29 cellular contexts compared by ENCODE assay signal in the genomic region with DNA sequence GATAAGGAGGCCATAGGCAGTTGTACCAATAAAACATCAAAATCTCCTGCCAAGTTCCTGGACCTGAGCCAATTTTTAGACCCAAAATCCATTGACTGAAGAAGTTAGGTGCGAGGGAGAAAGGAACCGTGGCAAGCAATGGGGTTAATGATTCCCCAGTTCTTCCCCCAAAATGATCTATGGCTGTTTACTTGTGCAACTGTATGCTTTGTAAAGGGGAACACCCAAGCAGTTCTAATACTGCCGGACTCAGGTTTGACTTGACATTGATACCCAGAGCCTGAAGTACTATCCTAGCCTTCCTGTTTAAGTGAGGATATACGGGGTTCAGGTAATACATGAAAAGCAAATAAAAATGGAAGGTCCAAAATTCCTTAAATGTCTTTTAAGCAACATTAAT.
"Had no signal": no experiment of that assay in that cellular context is flagged by ENCODE, and none has a peak within 500 bp of the region (broad histone marks: within the 10 kb centered on the region; RNA-seq: fewer than 3 reads in every experiment).

No MANE protein-coding gene starts in this region.

- H3K4me3 ChIP-seq: coronary artery, dorsolateral prefrontal cortex, gastrocnemius medialis, heart left ventricle had no signal

- H3K9me3 ChIP-seq: gastrocnemius medialis, heart left ventricle had no signal

- ATAC-seq: activated T-cell treated with anti-CD3 and anti-CD28 coated beads, Interleukin-2, amount 50 U/mL, for 4 hours; activated T-helper 17 cell treated with anti-CD3 and anti-CD28 coated beads, Interleukin-2, amount 50 U/mL, for 72 hours; esophagus mucosa; foreskin keratinocyte; gastrocnemius medialis; heart left ventricle; T-helper 17 cell had no signal

- DNase-seq: activated CD4-positive, alpha-beta memory T cell treated with anti-CD3 and anti-CD28 coated beads, Interleukin-2, amount 10 ng/mL, durations not matched to agents 7 days and 5 days; activated CD4-positive, alpha-beta T cell treated with anti-CD3 and anti-CD28 coated beads for 4 hours; activated CD4-positive, alpha-beta T cell treated with anti-CD3 and anti-CD28 coated beads, Interleukin-2, amount 10 ng/mL, durations not matched to agents 7 days and 5 days; activated CD4-positive, alpha-beta T cell treated with anti-CD3 and anti-CD28 coated beads, Interleukin-2, amount 50 U/mL, for 4 hours; activated CD4-positive, CD25-positive, alpha-beta regulatory T cell; activated CD4-positive, CD25-positive, alpha-beta regulatory T cell treated with anti-CD3 and anti-CD28 coated beads, Interleukin-2, amount 50 U/mL, for 72 hours; activated CD8-positive, alpha-beta memory T cell treated with anti-CD3 and anti-CD28 coated beads, Interleukin-2, amount 50 U/mL, for 48 hours; activated effector memory CD4-positive, alpha-beta T cell treated with Interleukin-2 at 50 U/mL for 16 hours; activated gamma-delta T cell treated with Interleukin-2 at 50 U/mL for 16 hours; activated naive CD4-positive, alpha-beta T cell treated with anti-CD3 and anti-CD28 coated beads, Interleukin-2, amount 50 U/mL, for 16 hours; activated naive CD4-positive, alpha-beta T cell treated with Interleukin-2 at 50 U/mL for 16 hours; activated T-cell treated with anti-CD3 and anti-CD28 coated beads, Interleukin-2, amount 50 U/mL, for 4 hours; amniotic stem cell; anterior cingulate cortex; brain microvascular endothelial cell; dorsolateral prefrontal cortex; effector memory CD4-positive, alpha-beta T cell; endodermal cell; foreskin keratinocyte; gastrocnemius medialis; glutamatergic neuron; heart left ventricle; T-helper 17 cell; T1000 had no signal

- FAIRE-seq: astrocyte, bronchial epithelial cell had no signal

- H3K27ac ChIP-seq: brain microvascular endothelial cell, coronary artery, dorsolateral prefrontal cortex, foreskin keratinocyte, gastrocnemius medialis, heart left ventricle had no signal

- H3K27me3 ChIP-seq: brain microvascular endothelial cell, dorsolateral prefrontal cortex, foreskin keratinocyte, gastrocnemius medialis, heart left ventricle had no signal

- H3K36me3 ChIP-seq: brain microvascular endothelial cell, gastrocnemius medialis, heart left ventricle had no signal
